In the genomic region with DNA sequence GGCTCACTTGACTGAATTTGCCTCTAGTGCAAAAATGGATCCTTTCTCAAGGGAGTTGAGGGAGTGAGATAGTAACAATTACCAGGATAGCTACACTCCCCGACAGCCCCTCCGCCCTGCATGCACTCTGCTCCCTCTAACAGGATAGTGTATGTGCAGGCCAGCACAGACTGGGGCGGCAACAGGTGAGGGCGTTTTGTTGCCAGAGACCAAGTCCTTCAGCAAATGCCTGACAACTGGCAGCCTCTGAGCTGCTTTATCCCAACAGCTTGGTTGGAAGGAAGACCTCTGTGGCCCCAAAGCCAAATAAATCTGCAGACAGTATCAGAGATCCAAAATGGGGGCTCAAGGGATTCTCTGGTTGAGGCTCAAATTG, we compare ENCODE assay signal across 12 cellular contexts.
DNase-seq lines count a peak whose midpoint lies in the region; ATAC-seq and TF ChIP-seq lines count a peak whose summit lies in the region.
"Had no signal": no experiment of that assay in that cellular context is flagged by ENCODE, and none has a peak within 500 bp of the region (broad histone marks: within the 10 kb centered on the region; RNA-seq: fewer than 3 reads in every experiment).

No MANE protein-coding gene starts in this region.

- H3K27me3 Mint-ChIP-seq in activated naive CD4-positive, alpha-beta T cell treated with anti-CD3 and anti-CD28 coated beads, Interleukin-2, amount 10 ng/mL, durations not matched to agents 7 days and 5 days = peaks cover 4% of the 10 kb centered on the region

- no peak for DNase-seq in activated naive CD4-positive, alpha-beta T cell treated with anti-CD3 and anti-CD28 coated beads, Interleukin-2, amount 10 ng/mL, durations not matched to agents 7 days and 5 days
- DNase-seq in activated naive CD4-positive, alpha-beta T cell (lab: John Stamatoyannopoulos, UW) = no peak
- DNase-seq in heart right ventricle = no peak
- DNase-seq in stimulated activated effector memory CD8-positive, alpha-beta T cell treated with anti-CD3 and anti-CD28 coated beads, Interleukin-12 subunit alpha, Interleukin-12 subunit beta, amount 100 ng/mL, for 72 hours (ENCODE audit: low spot score in 2 of 2) = no peak
- DNase-seq in tibial artery = no peak
- DNase-seq: NCI-H1417 treated with DMSO at 0.1 percent for 48 hours had no signal

- CTCF ChIA-PET in activated naive CD4-positive, alpha-beta T cell treated with anti-CD3 and anti-CD28 coated beads, Interleukin-2, amount 10 ng/mL, durations not matched to agents 7 days and 5 days (lab: Charles Lee) = interaction anchor here (1.0 to 5.6 kb wide), 17 partner anchors 9 to 606 kb away, joined by 3 to 47 read pairs (median 6); no protein-coding TSS in a partner anchor

- no peak overlapping the region for H3K4me3 Mint-ChIP-seq in activated naive CD4-positive, alpha-beta T cell treated with anti-CD3 and anti-CD28 coated beads, Interleukin-2, amount 10 ng/mL, durations not matched to agents 7 days and 5 days
- H3K4me3 Mint-ChIP-seq in stimulated activated effector memory CD8-positive, alpha-beta T cell treated with anti-CD3 and anti-CD28 coated beads, Interleukin-12 subunit alpha, Interleukin-12 subunit beta, amount 100 ng/mL, for 72 hours = no peak overlapping the region

- WGBS in heart right ventricle, 2 donors = 41 to 47% methylated on average over 4 of the region's 4 CpGs

- peaks cover 12% of the 10 kb centered on the region for H3K36me3 Mint-ChIP-seq in activated naive CD4-positive, alpha-beta T cell treated with anti-CD3 and anti-CD28 coated beads, Interleukin-2, amount 10 ng/mL, durations not matched to agents 7 days and 5 days
- peaks cover 56% of the 10 kb centered on the region for H3K36me3 Mint-ChIP-seq in stimulated activated effector memory CD8-positive, alpha-beta T cell treated with anti-CD3 and anti-CD28 coated beads, Interleukin-12 subunit alpha, Interleukin-12 subunit beta, amount 100 ng/mL, for 72 hours

- no peaks in the 10 kb centered on the region for H3K9me3 ChIP-seq in heart right ventricle
- H3K9me3 ChIP-seq in tibial artery = no peaks in the 10 kb centered on the region
- H3K9me3 ChIP-seq: sigmoid colon, stomach had no signal

- no peaks in the 10 kb centered on the region for H3K9me3 Mint-ChIP-seq in activated naive CD4-positive, alpha-beta T cell treated with anti-CD3 and anti-CD28 coated beads, Interleukin-2, amount 10 ng/mL, durations not matched to agents 7 days and 5 days
- no peaks in the 10 kb centered on the region for H3K9me3 Mint-ChIP-seq in stimulated activated effector memory CD8-positive, alpha-beta T cell treated with anti-CD3 and anti-CD28 coated beads, Interleukin-12 subunit alpha, Interleukin-12 subunit beta, amount 100 ng/mL, for 72 hours

- H3K27ac Mint-ChIP-seq in activated naive CD4-positive, alpha-beta T cell treated with anti-CD3 and anti-CD28 coated beads, Interleukin-2, amount 10 ng/mL, durations not matched to agents 7 days and 5 days = peak overlapping the region; percentile 60
- peak overlapping the region; percentile 70 for H3K27ac Mint-ChIP-seq in stimulated activated effector memory CD8-positive, alpha-beta T cell treated with anti-CD3 and anti-CD28 coated beads, Interleukin-12 subunit alpha, Interleukin-12 subunit beta, amount 100 ng/mL, for 72 hours

- H3K27me3 ChIP-seq in heart right ventricle (peaks cover 0 to 23% (median 8%) of the 10 kb centered on the region in 7 donors), tibial artery (peaks cover 0 to 14% of the 10 kb centered on the region in 2 donors)
- H3K27me3 ChIP-seq: sigmoid colon had no signal

- no peaks in the 10 kb centered on the region for H3K4me1 Mint-ChIP-seq in activated naive CD4-positive, alpha-beta T cell treated with anti-CD3 and anti-CD28 coated beads, Interleukin-2, amount 10 ng/mL, durations not matched to agents 7 days and 5 days
- H3K4me1 Mint-ChIP-seq in stimulated activated effector memory CD8-positive, alpha-beta T cell treated with anti-CD3 and anti-CD28 coated beads, Interleukin-12 subunit alpha, Interleukin-12 subunit beta, amount 100 ng/mL, for 72 hours = peaks cover 7% of the 10 kb centered on the region

- H3K36me3 ChIP-seq in heart right ventricle (peaks cover 0 to 11% (median 0%) of the 10 kb centered on the region in 9 donors), tibial artery (peaks cover 0 to 27% (median 13%) of the 10 kb centered on the region in 3 donors)

- intact Hi-C loops in heart right ventricle (cut with DNase I) (loop anchor here (1.0 to 10.0 kb wide), 13 partner anchors 68 to 606 kb away; partner anchors contain the start of genes SLC7A1 (in 2 of the 10) and UBL3 (in 1 of the 10)), tibial artery (cut with DNase I; ENCODE audit: low total_unique reads) (loop anchor here (5.0 kb wide), 1 partner anchor 198 kb away; no protein-coding TSS in a partner anchor)

- ATAC-seq in heart right ventricle = peak in 6 of 8 donors; percentile 2 to 45 (median 16)
- no peak for ATAC-seq in stimulated activated effector memory CD8-positive, alpha-beta T cell treated with anti-CD3 and anti-CD28 coated beads, Interleukin-12 subunit alpha, Interleukin-12 subunit beta, amount 100 ng/mL, for 72 hours
- ATAC-seq in GM18868 (IDR thresholded peaks at IDR 0.05; ENCODE audit: unreplicated experiment) = no peak
- no peak for ATAC-seq in GM18861 (IDR thresholded peaks at IDR 0.05; ENCODE audit: unreplicated experiment)

- peaks cover 5 to 31% (median 20%) of the 10 kb centered on the region in 9 donors for H3K4me1 ChIP-seq in heart right ventricle
- H3K4me1 ChIP-seq in tibial artery = peaks cover 0 to 5% (median 2%) of the 10 kb centered on the region in 4 donors

- no peak overlapping the region for H3K4me3 ChIP-seq in heart right ventricle
- H3K4me3 ChIP-seq in tibial artery = no peak overlapping the region
- H3K4me3 ChIP-seq: PC-9, sigmoid colon, stomach had no signal

- H3K27ac ChIP-seq in VCaP (peak overlapping the region; percentile 36), heart right ventricle (peak overlapping the region in 4 of 10 donors; percentile 0 to 49 (median 19)), tibial artery (no peak overlapping the region)
- H3K27ac ChIP-seq: PC-9 had no signal

- TF ChIP-seq CTCF in VCaP (conservative IDR thresholded peaks at IDR 0.05) = no peak
- no peak for TF ChIP-seq CTCF in heart right ventricle (IDR thresholded peaks at IDR 0.05)
- TF ChIP-seq CTCF in tibial artery (IDR thresholded peaks at IDR 0.05) = no peak

Comparison
In these comparisons a context has a peak if more than half of its experiments do, and no peak if none do; other contexts are left out.
1. ATAC-seq: peak in heart right ventricle (6 of 8); none in stimulated activated effector memory CD8-positive, alpha-beta T cell treated with anti-CD3 and anti-CD28 coated beads, Interleukin-12 subunit alpha, Interleukin-12 subunit beta, amount 100 ng/mL, for 72 hours (single experiment), GM18868 (single experiment) and GM18861 (single experiment).